Comparison of ENCODE assay signal across 2 cellular contexts in genomic region chr16:57611184-57611583, GRCh38.
TF ChIP-seq lines count a peak whose summit lies in the region.

No MANE protein-coding gene starts in this region.

TF ChIP-seq in GM12878, 131 proteins besides CTCF, POLR2A, EP300 and RAD21 (continues in another document):
- TF ChIP-seq NRF1 (conservative IDR thresholded peaks at IDR 0.05; ENCODE audit: low read depth, low read length): no peak
- TF ChIP-seq DPF2 (IDR thresholded peaks at IDR 0.05): no peak
- no peak for TF ChIP-seq TAF1 (IDR thresholded peaks at IDR 0.05; ENCODE audit: borderline replicate concordance, low read depth, low read length)
- TF ChIP-seq BACH1 (IDR thresholded peaks at IDR 0.05; ENCODE audit: borderline replicate concordance): no peak
- TF ChIP-seq NKRF (conservative IDR thresholded peaks at IDR 0.05): no peak
- no peak for TF ChIP-seq CBFB (IDR thresholded peaks at IDR 0.05; ENCODE audit: low read depth)
- TF ChIP-seq BCL3 (IDR thresholded peaks at IDR 0.05; ENCODE audit: borderline replicate concordance, insufficient read depth, low read depth, low read length, poor library complexity, severe bottlenecking): peak; percentile 57
- peak; percentile 87; the same call in 1 of the 2 replicates for TF ChIP-seq NFIC (IDR thresholded peaks at IDR 0.05; ENCODE audit: low read depth, low read length)
- TF ChIP-seq ELK1 (IDR thresholded peaks at IDR 0.05; ENCODE audit: low read depth, low read length): no peak
- TF ChIP-seq NFYA (IDR thresholded peaks at IDR 0.05; ENCODE audit: borderline replicate concordance, low read depth, low read length): no peak
- TF ChIP-seq CEBPB (IDR thresholded peaks at IDR 0.05; ENCODE audit: borderline replicate concordance in 1 of 2, low read depth in 2 of 2, low read length in 2 of 2): no peak
- no peak for TF ChIP-seq ZNF622 (IDR thresholded peaks at IDR 0.05)
- no peak for TF ChIP-seq PRDM15 (CRISPR knock-in tag; IDR thresholded peaks at IDR 0.05)
- no peak for TF ChIP-seq PKNOX1 (IDR thresholded peaks at IDR 0.05)
- no peak for TF ChIP-seq ZNF217 (IDR thresholded peaks at IDR 0.05)
- no peak for TF ChIP-seq NR2C1 (IDR thresholded peaks at IDR 0.05)
- TF ChIP-seq HCFC1 (IDR thresholded peaks at IDR 0.05; ENCODE audit: low read length): no peak

TF ChIP-seq in HepG2, 621 proteins besides CTCF, POLR2A, EP300 and RAD21:
- TF ChIP-seq ZNF512 (CRISPR knock-in tag; IDR thresholded peaks at IDR 0.05) (no peak), CREB1 (IDR thresholded peaks at IDR 0.05) (peak; percentile 40; the same call in 1 of the 2 replicates), CREB1 (CRISPR knock-in tag; IDR thresholded peaks at IDR 0.05) (no peak)
